In the genomic region with DNA sequence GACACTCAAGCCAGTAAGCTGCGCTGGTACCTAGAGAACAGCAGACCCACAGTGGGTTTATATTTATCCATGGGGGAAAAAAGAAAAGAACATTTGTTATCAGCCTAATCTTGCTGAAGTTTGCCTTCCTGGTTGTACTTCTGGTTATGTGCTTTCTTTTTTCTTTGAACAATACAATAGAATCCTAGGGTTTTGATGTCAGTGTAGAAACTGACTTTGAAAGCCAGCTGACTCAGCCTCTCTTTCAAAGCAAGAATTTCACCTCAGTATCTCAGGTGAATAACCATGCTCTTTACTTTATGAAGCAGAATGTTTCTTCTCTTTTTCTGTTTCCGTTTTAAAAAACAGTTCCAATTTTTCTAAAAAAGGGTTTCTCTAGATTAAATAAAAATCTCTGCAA, we compare ENCODE assay signal across 16 cellular contexts.
DNase-seq lines count a peak whose midpoint lies in the region; TF ChIP-seq lines count a peak whose summit lies in the region.
"Had no signal": no experiment of that assay in that cellular context is flagged by ENCODE, and none has a peak within 500 bp of the region (broad histone marks: within the 10 kb centered on the region; RNA-seq: fewer than 3 reads in every experiment).

No MANE protein-coding gene starts in this region.

- H3K4me1 ChIP-seq in smooth muscle cell (ENCODE audit: low read depth), result peaks cover 3% of the 10 kb centered on the region

- H3K4me3 Mint-ChIP-seq in activated naive CD4-positive, alpha-beta T cell treated with anti-CD3 and anti-CD28 coated beads, Interleukin-2, amount 50 U/mL, for 24 hours, result no peak overlapping the region
- no peak overlapping the region for H3K4me3 Mint-ChIP-seq in activated naive CD4-positive, alpha-beta T cell treated with anti-CD3 and anti-CD28 coated beads, Interleukin-2, amount 10 ng/mL, durations not matched to agents 7 days and 5 days

- no peaks in the 10 kb centered on the region for H3K79me2 ChIP-seq in smooth muscle cell (ENCODE audit: low read depth)

- H3K36me3 Mint-ChIP-seq in activated naive CD4-positive, alpha-beta T cell treated with anti-CD3 and anti-CD28 coated beads, Interleukin-2, amount 50 U/mL, for 24 hours, result no peaks in the 10 kb centered on the region
- H3K36me3 Mint-ChIP-seq in activated naive CD4-positive, alpha-beta T cell treated with anti-CD3 and anti-CD28 coated beads, Interleukin-2, amount 10 ng/mL, durations not matched to agents 7 days and 5 days, result no peaks in the 10 kb centered on the region

- H3K9me3 ChIP-seq in smooth muscle cell (replicated peaks; ENCODE audit: low read depth), result no peaks in the 10 kb centered on the region

- TF ChIP-seq CTCF in epithelial cell of esophagus (IDR thresholded peaks at IDR 0.05; ENCODE audit: insufficient read depth, low read depth, low read length, missing control alignments) (no peak), smooth muscle cell (IDR thresholded peaks at IDR 0.05; ENCODE audit: borderline replicate concordance, insufficient read depth, poor library complexity, severe bottlenecking) (no peak)

- peaks cover 42% of the 10 kb centered on the region for H3K4me1 Mint-ChIP-seq in activated naive CD4-positive, alpha-beta T cell treated with anti-CD3 and anti-CD28 coated beads, Interleukin-2, amount 50 U/mL, for 24 hours
- H3K4me1 Mint-ChIP-seq in activated naive CD4-positive, alpha-beta T cell treated with anti-CD3 and anti-CD28 coated beads, Interleukin-2, amount 10 ng/mL, durations not matched to agents 7 days and 5 days, result peaks cover 13% of the 10 kb centered on the region

- peak overlapping the region; percentile 6 for H2AFZ ChIP-seq in smooth muscle cell (ENCODE audit: low read depth)

- H3K27ac Mint-ChIP-seq in activated naive CD4-positive, alpha-beta T cell treated with anti-CD3 and anti-CD28 coated beads, Interleukin-2, amount 50 U/mL, for 24 hours, result peak overlapping the region; percentile 20
- no peak overlapping the region for H3K27ac Mint-ChIP-seq in activated naive CD4-positive, alpha-beta T cell treated with anti-CD3 and anti-CD28 coated beads, Interleukin-2, amount 10 ng/mL, durations not matched to agents 7 days and 5 days

- no peaks in the 10 kb centered on the region for H3K9me3 Mint-ChIP-seq in activated naive CD4-positive, alpha-beta T cell treated with anti-CD3 and anti-CD28 coated beads, Interleukin-2, amount 50 U/mL, for 24 hours
- no peaks in the 10 kb centered on the region for H3K9me3 Mint-ChIP-seq in activated naive CD4-positive, alpha-beta T cell treated with anti-CD3 and anti-CD28 coated beads, Interleukin-2, amount 10 ng/mL, durations not matched to agents 7 days and 5 days

- no peaks in the 10 kb centered on the region for H3F3A ChIP-seq in smooth muscle cell (ENCODE audit: low read depth)

- H3K27me3 Mint-ChIP-seq in activated naive CD4-positive, alpha-beta T cell treated with anti-CD3 and anti-CD28 coated beads, Interleukin-2, amount 50 U/mL, for 24 hours, result peaks cover 2% of the 10 kb centered on the region
- H3K27me3 Mint-ChIP-seq in activated naive CD4-positive, alpha-beta T cell treated with anti-CD3 and anti-CD28 coated beads, Interleukin-2, amount 10 ng/mL, durations not matched to agents 7 days and 5 days, result peaks cover 15% of the 10 kb centered on the region

- H4K20me1 ChIP-seq in smooth muscle cell (ENCODE audit: low read depth), result no peaks in the 10 kb centered on the region

- H3K4me3 ChIP-seq in epithelial cell of esophagus (ENCODE audit: low read length) (no peak overlapping the region), smooth muscle cell (no peak overlapping the region)

- CTCF ChIA-PET in activated naive CD4-positive, alpha-beta T cell treated with anti-CD3 and anti-CD28 coated beads, Interleukin-2, amount 10 ng/mL, durations not matched to agents 7 days and 5 days (lab: Charles Lee), result interaction anchor here (1.4 kb wide), 1 partner anchor 17 kb away, joined by 4 read pairs; no protein-coding TSS in a partner anchor

- DNase-seq in activated naive CD4-positive, alpha-beta T cell treated with anti-CD3 and anti-CD28 coated beads, Interleukin-2, amount 10 ng/mL, durations not matched to agents 7 days and 5 days, result no peak
- DNase-seq in SW480 (ENCODE audit: low spot score), result peak; percentile 6
- DNase-seq in epithelial cell of esophagus (ENCODE audit: low read depth), result peak; percentile 11
- no peak for DNase-seq in smooth muscle cell (lab: John Stamatoyannopoulos, UW; ENCODE audit: unreplicated experiment)
- DNase-seq in D341Med (ENCODE audit: low spot score), result no peak
- DNase-seq in NCI-H748 (lab: John Stamatoyannopoulos, UW; ENCODE audit: unreplicated experiment), result no peak
- DNase-seq: DMS153, EL, KG1, NCI-H1092, NCI-H2107, NCI-H226, NCI-H526, OCI-M1 had no signal

- H3K27me3 ChIP-seq in smooth muscle cell (ENCODE audit: low read depth), result no peaks in the 10 kb centered on the region

- 83% methylated on average over 2 of the region's 2 CpGs for WGBS in smooth muscle cell (ENCODE audit: low lambda C conversion rate)

- no peaks in the 10 kb centered on the region for H3K36me3 ChIP-seq in smooth muscle cell (ENCODE audit: low read depth)

- H3K9ac ChIP-seq in smooth muscle cell (ENCODE audit: low read depth), result peak overlapping the region; percentile 63

- peak overlapping the region; percentile 60 for H3K4me2 ChIP-seq in smooth muscle cell

- peak overlapping the region; percentile 80 for H3K27ac ChIP-seq in smooth muscle cell (ENCODE audit: low read depth)
- H3K27ac ChIP-seq: RWPE1 had no signal

Comparison
In these comparisons a context has a peak if more than half of its experiments do, and no peak if none do; other contexts are left out.
1. DNase-seq: peak in SW480 (single experiment) and epithelial cell of esophagus (single experiment); none in activated naive CD4-positive, alpha-beta T cell treated with anti-CD3 and anti-CD28 coated beads, Interleukin-2, amount 10 ng/mL, durations not matched to agents 7 days and 5 days (single experiment), smooth muscle cell (single experiment), D341Med (single experiment) and NCI-H748 (single experiment).